Comparison of ENCODE assay signal across 4 cellular contexts in the genomic region with DNA sequence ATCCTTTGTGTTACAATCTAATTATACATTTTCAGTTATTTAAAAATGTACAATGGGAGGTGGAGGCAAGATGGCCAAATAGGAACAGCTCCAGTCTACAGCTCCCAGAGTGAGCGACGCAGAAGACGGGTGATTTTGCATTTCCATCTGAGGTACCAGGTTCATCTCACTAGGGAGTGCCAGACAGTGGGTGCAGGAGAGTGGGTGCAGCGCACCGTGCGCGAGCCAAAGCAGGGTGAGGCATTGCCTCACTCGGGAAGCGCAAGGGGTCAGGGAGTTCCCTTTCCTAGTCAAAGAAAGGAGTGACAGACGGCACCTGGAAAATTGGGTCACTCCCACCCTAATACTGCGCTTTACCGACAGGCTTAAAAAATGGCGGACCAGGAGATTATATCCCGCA.
DNase-seq lines count a peak whose midpoint lies in the region; FAIRE-seq and TF ChIP-seq lines count a peak whose summit lies in the region.
"Not testable (repeated sequence)": the region's sequence is repeated elsewhere in the genome, so short reads cannot be mapped to it uniquely, and the experiment has no call there.

No MANE protein-coding gene starts in this region.

- not testable (repeated sequence) for H3K27ac ChIP-seq in astrocyte (ENCODE audit: low read depth, low read length)

- peak overlapping the region; percentile 29 for H3K4me3 Mint-ChIP-seq in astrocyte (ENCODE audit: unreplicated experiment)
- peak overlapping the region; percentile 42 for H3K4me3 Mint-ChIP-seq in endothelial cell (ENCODE audit: unreplicated experiment)

- not testable (repeated sequence) for H3K27me3 ChIP-seq in astrocyte (ENCODE audit: insufficient read depth, low read length)

- not testable (repeated sequence) for H3K79me2 ChIP-seq in astrocyte (ENCODE audit: insufficient read depth, low read length)

- intact Hi-C loops in head of caudate nucleus (cut with DNase I): not testable (repeated sequence)

- H3K27me3 Mint-ChIP-seq in astrocyte (ENCODE audit: low read depth, unreplicated experiment); endothelial cell (ENCODE audit: unreplicated experiment): not testable (repeated sequence)

- FAIRE-seq in astrocyte (lab: Jason Lieb, UNC): not testable (repeated sequence)

- not testable (repeated sequence) for H3K9me3 Mint-ChIP-seq in astrocyte (ENCODE audit: unreplicated experiment); endothelial cell (ENCODE audit: unreplicated experiment)

- not testable (repeated sequence) for H2AFZ ChIP-seq in astrocyte (ENCODE audit: low read depth, low read length)

- not testable (repeated sequence) for H4K20me1 ChIP-seq in astrocyte (ENCODE audit: insufficient read depth, low read length)

- not testable (repeated sequence) for H3K9ac ChIP-seq in astrocyte (ENCODE audit: low read length)

- not testable (repeated sequence) for H3K27ac Mint-ChIP-seq in astrocyte (ENCODE audit: unreplicated experiment); endothelial cell (ENCODE audit: unreplicated experiment)

- not testable (repeated sequence) for DNase-seq in astrocyte (ENCODE audit: low read depth); endothelial cell (ENCODE audit: low spot score)
- DNase-seq in head of caudate nucleus (peak in 32 of 42 donors; percentile 2 to 67 (median 32)), mesenteric fat pad (ENCODE audit: low spot score) (peak; percentile 60)

- H3K9me3 ChIP-seq in astrocyte (ENCODE audit: insufficient read depth, low read depth, low read length): not testable (repeated sequence)

- H3K36me3 ChIP-seq in astrocyte (ENCODE audit: insufficient read depth, low read length): not testable (repeated sequence)

- not testable (repeated sequence) for H3K4me2 ChIP-seq in astrocyte (ENCODE audit: low read length)

- not testable (repeated sequence) for H3K4me1 Mint-ChIP-seq in astrocyte (ENCODE audit: low read depth, unreplicated experiment); endothelial cell (ENCODE audit: unreplicated experiment)

- TF ChIP-seq CTCF in astrocyte (IDR thresholded peaks at IDR 0.05; ENCODE audit: insufficient read depth, low read depth, low read length); endothelial cell (IDR thresholded peaks at IDR 0.05; ENCODE audit: unreplicated experiment): not testable (repeated sequence)

- not testable (repeated sequence) for H3K4me3 ChIP-seq in astrocyte (ENCODE audit: insufficient read depth, low read depth, low read length)

- not testable (repeated sequence) for H3K4me1 ChIP-seq in astrocyte (ENCODE audit: insufficient read depth, low read length)

- peaks cover 18% of the 10 kb centered on the region for H3K36me3 Mint-ChIP-seq in astrocyte (ENCODE audit: low read depth, unreplicated experiment)
- peaks cover 14% of the 10 kb centered on the region for H3K36me3 Mint-ChIP-seq in endothelial cell (ENCODE audit: low read depth, unreplicated experiment)
